In genomic region chr5:42374722-42375273, GRCh38 we compare ENCODE assay signal across 23 cellular contexts. TPM values are rescaled to one million over a fixed set of nuclear protein-coding genes. Genes with fewer than 3 reads are reported as not detected.
"Had no signal": no experiment of that assay in that cellular context is flagged by ENCODE, and none has a peak within 500 bp of the region (broad histone marks: within the 10 kb centered on the region; RNA-seq: fewer than 3 reads in every experiment).

No MANE protein-coding gene starts in this region.

- DNase-seq: KBM-7; MV-4-11; NCI-H1048; NCI-H1105; NCI-H1417; NCI-H1436 treated with DMSO at 0.1 percent for 48 hours; NCI-H1694; NCI-H187 treated with DMSO at 0.1 percent for 48 hours; NCI-H2029 treated with DMSO at 0.1 percent for 48 hours; NCI-H2171 treated with DMSO at 0.1 percent for 48 hours; NCI-H2227 treated with DMSO at 0.1 percent for 48 hours; NCI-H524; NCI-H526 treated with DMSO at 0.1 percent for 48 hours; NCI-H774; NK-92 treated with Interleukin-12 subunit alpha and Interleukin-12 subunit beta, amount 100 ng/mL, for 24 hours; PC-3; SHP77; SK-N-SH; SW 1271 had no signal

- H3K9ac ChIP-seq: SK-N-SH had no signal

- H3K9me3 ChIP-seq: SK-N-SH had no signal

- H3K4me2 ChIP-seq: SK-N-SH had no signal

- ATAC-seq: Panc1, PC-3 had no signal

- H3K27ac ChIP-seq: RWPE1 had no signal

RNA-seq across cellular contexts. Expression of gene GHR, which starts 48.4 kb away (rescaled TPM):
- total RNA-seq: HT-29, OCI-LY7 had no signal
